ENCODE assay signal across 25 cellular contexts in the genomic region with DNA sequence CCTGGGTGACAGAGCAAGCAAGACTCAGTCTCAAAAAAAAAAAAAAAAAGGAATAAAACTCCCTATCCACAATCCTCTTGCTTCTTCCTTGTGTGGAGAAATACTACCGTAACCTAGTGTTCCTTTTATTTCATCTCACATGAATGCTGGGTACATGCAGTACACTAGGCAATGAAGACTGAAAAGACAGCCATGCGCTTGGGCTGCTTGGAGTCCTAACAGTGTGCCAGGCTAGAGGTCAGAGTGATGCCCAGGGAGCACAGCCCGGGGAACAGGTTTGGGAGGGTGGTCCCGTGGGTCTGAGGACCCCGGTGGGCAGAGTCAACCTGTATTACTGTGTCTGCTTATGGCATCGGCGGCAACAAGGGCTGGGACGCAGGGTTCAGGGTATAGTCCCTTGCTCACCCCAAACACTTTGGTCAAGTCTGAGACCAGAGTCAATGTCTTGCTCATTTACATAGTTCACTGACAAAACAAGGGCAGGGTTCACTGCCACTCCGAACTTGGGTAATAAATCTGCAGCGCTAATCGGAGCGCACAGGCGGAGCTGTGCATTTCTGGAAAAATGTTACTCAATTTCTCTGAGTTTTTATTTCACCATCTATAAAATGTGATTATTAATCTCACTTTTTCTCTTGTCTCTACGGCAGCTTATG.
"Had no signal": no experiment of that assay in that cellular context is flagged by ENCODE, and none has a peak within 500 bp of the region (broad histone marks: within the 10 kb centered on the region; RNA-seq: fewer than 3 reads in every experiment).

No MANE protein-coding gene starts in this region.

- DNase-seq: activated CD4-positive, alpha-beta T cell treated with anti-CD3 and anti-CD28 coated beads for 1 hour; activated CD4-positive, alpha-beta T cell treated with anti-CD3 and anti-CD28 coated beads, Interleukin-2, amount 50 U/mL, for 48 hours; activated naive CD4-positive, alpha-beta T cell treated with Interleukin-2 at 50 U/mL for 16 hours; activated naive CD8-positive, alpha-beta T cell treated with anti-CD3 and anti-CD28 coated beads for 36 hours; activated T-cell treated with anti-CD3 and anti-CD28 coated beads, Interleukin-2, amount 50 U/mL, for 48 hours; amniotic stem cell; cerebellar nuclear complex; effector CD4-positive, alpha-beta T cell; foreskin fibroblast; heart right ventricle; left lung; midbrain; occipital lobe; sigmoid colon; stimulated activated CD4-positive, alpha-beta T cell treated with anti-CD3 and anti-CD28 coated beads, Interleukin-2, amount 100 ng/mL, for 48 hours; stimulated activated CD8-positive, alpha-beta memory T cell treated with anti-CD3 and anti-CD28 coated beads, Interleukin-4, amount 100 ng/mL, for 48 hours; stimulated activated naive CD4-positive, alpha-beta T cell; T-helper 1 cell; T-helper 9 cell had no signal

- H3K27me3 Mint-ChIP-seq: activated naive CD8-positive, alpha-beta T cell treated with anti-CD3 and anti-CD28 coated beads for 36 hours; type B pancreatic cell had no signal

- H3K9me3 Mint-ChIP-seq: type B pancreatic cell had no signal

- H3K4me3 Mint-ChIP-seq: activated naive CD8-positive, alpha-beta T cell treated with anti-CD3 and anti-CD28 coated beads for 36 hours; type B pancreatic cell had no signal

- H3K9me3 ChIP-seq: breast epithelium, left lung, sigmoid colon, thoracic aorta had no signal

- H3K4me3 ChIP-seq: breast epithelium, coronary artery, heart right ventricle, left lung, sigmoid colon, thoracic aorta had no signal

- ATAC-seq: heart right ventricle, left lung had no signal

- H3K27ac ChIP-seq: breast epithelium, coronary artery, heart right ventricle, left lung, sigmoid colon, thoracic aorta had no signal

- FAIRE-seq: endometrium, keratinocyte had no signal

- H3K4me1 ChIP-seq: breast epithelium had no signal

- H3K36me3 ChIP-seq: breast epithelium, sigmoid colon, thoracic aorta had no signal

- H3K27ac Mint-ChIP-seq: activated naive CD8-positive, alpha-beta T cell treated with anti-CD3 and anti-CD28 coated beads for 36 hours; type B pancreatic cell had no signal

- H3K27me3 ChIP-seq: breast epithelium, heart right ventricle, left lung, sigmoid colon had no signal
